In genomic region chr18:36662000-36662399, GRCh38 we compare ENCODE assay signal across 7 cellular contexts.
DNase-seq lines count a peak whose midpoint lies in the region; ATAC-seq, FAIRE-seq and TF ChIP-seq lines count a peak whose summit lies in the region.

No MANE protein-coding gene starts in this region.

- SMC1A ChIA-PET in GM12878 (lab: Charles Lee; ENCODE audit: uncharacterized antibody, unreplicated experiment), result no interaction called here

- no TSS peak for BruUV-seq in GM12878 (replicated peaks; lab: Mats Ljungman, UMichigan)

- RAD21 ChIA-PET in GM12878 (lab: Charles Lee; ENCODE audit: unreplicated experiment), result no interaction called here

- POLR2A ChIA-PET in GM12878 (lab: Charles Lee), result no interaction called here

- no peak for FAIRE-seq in GM12878 (lab: Jason Lieb, UNC)

- H3K4me1 ChIP-seq in GM12878 (ENCODE audit: control insufficient read depth, insufficient read depth, low read length) (no peaks in the 10 kb centered on the region), neural progenitor cell (no peaks in the 10 kb centered on the region)

- H3K9ac ChIP-seq in GM12878 (ENCODE audit: control insufficient read depth, insufficient read depth, low read length) (no peak overlapping the region), neural progenitor cell (no peak overlapping the region)

- H3K27ac ChIP-seq in GM12878 (ENCODE audit: control insufficient read depth, insufficient read depth) (no peak overlapping the region), neural progenitor cell (no peak overlapping the region)

- H3K9me3 Mint-ChIP-seq in neural progenitor cell, result no peaks in the 10 kb centered on the region

- intact Hi-C loops in GM12878 (cut with micrococcal nuclease; ENCODE audit: unreplicated experiment), result loop anchor here (1.0 to 10.0 kb wide), 4 partner anchors 90 to 567 kb away; partner anchors contain the start of gene FHOD3

- no peaks in the 10 kb centered on the region for H3F3A ChIP-seq in neural progenitor cell (ENCODE audit: low read depth)

- H2AFZ ChIP-seq in GM12878 (ENCODE audit: control insufficient read depth, low read depth, low read length) (no peak overlapping the region; the same call in 1 of the 2 replicates), neural progenitor cell (replicated peaks) (no peak overlapping the region)

- no peaks in the 10 kb centered on the region for H3K4me1 Mint-ChIP-seq in neural progenitor cell

- H3K4me3 ChIP-seq in GM12878 (no peak overlapping the region), neural progenitor cell (no peak overlapping the region)

- peak; percentile 30 for DNase-seq in ELR (ENCODE audit: low read depth)
- peak; percentile 4 for DNase-seq in HT1080 (ENCODE audit: low read depth)
- DNase-seq in GM12878 (ENCODE audit: low read depth, low spot score), result no peak
- DNase-seq in neural progenitor cell (ENCODE audit: low spot score), result peak; percentile 57
- no peak for DNase-seq in AML-193 (lab: John Stamatoyannopoulos, UW)

- CTCF ChIA-PET in GM12878 (lab: Yijun Ruan, JAX), result interaction anchor here (0.9 kb wide), 1 partner anchor 11 kb away, joined by 3 read pairs; no protein-coding TSS in a partner anchor

- WGBS in GM12878 (ENCODE audit: insufficient coverage, insufficient replicate concordance, low lambda C conversion rate, missing lambda C conversion rate), result 13% methylated on average over 5 of the region's 5 CpGs

- TF ChIP-seq EP300 in GM12878 (IDR thresholded peaks at IDR 0.05; ENCODE audit: borderline replicate concordance in 1 of 2, control insufficient read depth in 1 of 2, low read depth in 2 of 2, low read length in 2 of 2), result no peak

- ATAC-seq in GM12878 (peak; percentile 58), HG02678 (IDR thresholded peaks at IDR 0.05; ENCODE audit: unreplicated experiment) (no peak), GM21423 (IDR thresholded peaks at IDR 0.05; ENCODE audit: unreplicated experiment) (no peak)

- H3K36me3 ChIP-seq in GM12878 (ENCODE audit: control insufficient read depth in 2 of 2, insufficient read depth in 2 of 2, low read length in 1 of 2), result no peaks in the 10 kb centered on the region; a peak in 1 of 4 replicates
- peaks cover 3% of the 10 kb centered on the region for H3K36me3 ChIP-seq in neural progenitor cell

- TF ChIP-seq CTCF in GM12878 (IDR thresholded peaks at IDR 0.05 in 2 of 3, conservative IDR thresholded peaks at IDR 0.05 in 1 of 3; ENCODE audit: control insufficient read depth in 2 of 3, extremely low read depth in 1 of 3, insufficient read depth in 1 of 3, low read depth in 3 of 3, low read length in 3 of 3), result peak; percentile 35 to 47 (median 43); a peak in 4 of 6 replicates
- peak; percentile 48 for TF ChIP-seq CTCF in neural progenitor cell (IDR thresholded peaks at IDR 0.05)

- no peak overlapping the region for H3K27ac Mint-ChIP-seq in neural progenitor cell

- H3K4me3 Mint-ChIP-seq in neural progenitor cell, result no peak overlapping the region

- peak; percentile 78 for TF ChIP-seq RAD21 in GM12878 (IDR thresholded peaks at IDR 0.05; ENCODE audit: insufficient read depth, low read depth, low read length)

- no peaks in the 10 kb centered on the region for H3K9me3 ChIP-seq in GM12878 (replicated peaks; ENCODE audit: control insufficient read depth, insufficient read depth, low read length)
- no peaks in the 10 kb centered on the region for H3K9me3 ChIP-seq in neural progenitor cell (ENCODE audit: low read depth)

- H3K27me3 Mint-ChIP-seq in neural progenitor cell (ENCODE audit: insufficient read depth, low read depth), result no peaks in the 10 kb centered on the region

- H3K36me3 Mint-ChIP-seq in neural progenitor cell, result peaks cover 7% of the 10 kb centered on the region

- H3K27me3 ChIP-seq in GM12878 (replicated peaks in 1 of 2; ENCODE audit: control insufficient read depth in 2 of 2, insufficient read depth in 2 of 2, low read length in 1 of 2), result no peaks in the 10 kb centered on the region
- no peaks in the 10 kb centered on the region for H3K27me3 ChIP-seq in neural progenitor cell

- H3K79me2 ChIP-seq in GM12878 (ENCODE audit: control insufficient read depth, insufficient read depth, low read length) (no peaks in the 10 kb centered on the region), neural progenitor cell (ENCODE audit: low read depth) (no peaks in the 10 kb centered on the region)

- no peak overlapping the region for H3K4me2 ChIP-seq in GM12878 (ENCODE audit: control insufficient read depth, insufficient read depth)
- H3K4me2 ChIP-seq in neural progenitor cell, result no peak overlapping the region

- TF ChIP-seq POLR2A in GM12878 (IDR thresholded peaks at IDR 0.05; ENCODE audit: low read depth, low read length), result no peak

- H4K20me1 ChIP-seq in GM12878 (ENCODE audit: control insufficient read depth, insufficient read depth), result no peaks in the 10 kb centered on the region
- H4K20me1 ChIP-seq in neural progenitor cell (ENCODE audit: low read depth), result no peaks in the 10 kb centered on the region

- in situ Hi-C loops in GM12878 (cut with MboI), result no loop called here

TF ChIP-seq in GM12878, 131 proteins besides CTCF, POLR2A, EP300 and RAD21:
- TF ChIP-seq ZNF592 (IDR thresholded peaks at IDR 0.05) (no peak), SMC3 (IDR thresholded peaks at IDR 0.05; ENCODE audit: borderline replicate concordance, low read length) (peak; percentile 35; the same call in 1 of the 2 replicates), ELK1 (IDR thresholded peaks at IDR 0.05; ENCODE audit: low read depth, low read length) (no peak), ETV6 (conservative IDR thresholded peaks at IDR 0.05 in 1 of 2, IDR thresholded peaks at IDR 0.05 in 1 of 2; ENCODE audit: borderline replicate concordance in 1 of 2, low read depth in 1 of 2) (no peak), PML (IDR thresholded peaks at IDR 0.05; ENCODE audit: low read length) (no peak), RFX5 (IDR thresholded peaks at IDR 0.05; ENCODE audit: low read depth, low read length) (no peak), NFXL1 (IDR thresholded peaks at IDR 0.05; ENCODE audit: borderline replicate concordance) (no peak), SPI1 (IDR thresholded peaks at IDR 0.05; ENCODE audit: borderline replicate concordance, insufficient read depth, low read depth, low read length) (no peak)

Comparison
In these comparisons a context has a peak if more than half of its experiments do, and no peak if none do; other contexts are left out.
1. DNase-seq: peak in ELR (single experiment), HT1080 (single experiment) and neural progenitor cell (single experiment); none in GM12878 (single experiment) and AML-193 (0 of 2).